1 cellular context compared by ENCODE assay signal in genomic region chr6:87151471-87151785, GRCh38.
TF ChIP-seq lines count a peak whose summit lies in the region.

No MANE protein-coding gene starts in this region.

TF ChIP-seq in GM12878, 131 proteins besides CTCF, POLR2A, EP300 and RAD21 (continued from another document):
- TF ChIP-seq RELB (IDR thresholded peaks at IDR 0.05; ENCODE audit: low read depth): 0 out of 2 replicates have a peak, but pooled peaks have one; percentile 12
TF ChIP-seq in GM12878: peak in this region for 1.
